In genomic region chr6:144347447-144347758, GRCh38 we compare ENCODE assay signal across 13 cellular contexts.
DNase-seq lines count a peak whose midpoint lies in the region; ATAC-seq and TF ChIP-seq lines count a peak whose summit lies in the region.
"Had no signal": no experiment of that assay in that cellular context is flagged by ENCODE, and none has a peak within 500 bp of the region (broad histone marks: within the 10 kb centered on the region; RNA-seq: fewer than 3 reads in every experiment).

No MANE protein-coding gene starts in this region.

- no peak for ATAC-seq in HG02678 (IDR thresholded peaks at IDR 0.05; ENCODE audit: unreplicated experiment)
- ATAC-seq: left colon had no signal

- in situ Hi-C loops in ACHN (cut with HindIII; ENCODE audit: low pct_ligation_motif_present, low pct_unique_long_range_greater_than_20kb, low sequenced_read_pairs) = no loop called here

- H3K36me3 ChIP-seq in A673 (ENCODE audit: insufficient read depth, low read length, poor library complexity, severe bottlenecking) = no peaks in the 10 kb centered on the region
- H3K36me3 ChIP-seq: tibial artery had no signal

- CTCF ChIA-PET in A673 (lab: Charles Lee) = no interaction called here

- no peaks in the 10 kb centered on the region for H3K27me3 Mint-ChIP-seq in activated T-helper 2 cell treated with anti-CD3 and anti-CD28 coated beads, Interferon-gamma antibody, Interleukin-2, Interleukin-4, amounts not matched to agents 10 μg/mL and 5 μg/mL and 100 μg/mL, durations not matched to agents 14 hours and 24 hours and 36 hours (ENCODE audit: low read depth)
- no peaks in the 10 kb centered on the region for H3K27me3 Mint-ChIP-seq in mesothelial cell of epicardium (ENCODE audit: low read depth)

- H3K9me3 Mint-ChIP-seq in activated T-helper 2 cell treated with anti-CD3 and anti-CD28 coated beads, Interferon-gamma antibody, Interleukin-2, Interleukin-4, amounts not matched to agents 10 μg/mL and 5 μg/mL and 100 μg/mL, durations not matched to agents 14 hours and 24 hours and 36 hours = no peaks in the 10 kb centered on the region
- peaks cover 10% of the 10 kb centered on the region for H3K9me3 Mint-ChIP-seq in mesothelial cell of epicardium

- TF ChIP-seq CTCF in A673 (conservative IDR thresholded peaks at IDR 0.05; ENCODE audit: low read depth, low read length) (no peak), mesothelial cell of epicardium (IDR thresholded peaks at IDR 0.05; ENCODE audit: unreplicated experiment) (no peak)

- H3K4me3 ChIP-seq in A673 (ENCODE audit: low read depth, low read length, poor library complexity, severe bottlenecking) (no peak overlapping the region), GM08714 (ENCODE audit: low read length) (peak overlapping the region; percentile 7; the same call in 1 of the 2 replicates)
- H3K4me3 ChIP-seq: tibial artery had no signal

- intact Hi-C loops in A673 (cut with micrococcal nuclease; ENCODE audit: unreplicated experiment) (loop anchor here (10.0 kb wide), 1 partner anchor 243 kb away; no protein-coding TSS in a partner anchor), posterior cingulate gyrus (cut with DNase I) (no loop called here)
- intact Hi-C loops in activated T-helper 2 cell treated with anti-CD3 and anti-CD28 coated beads, Interferon-gamma antibody, Interleukin-2, Interleukin-4, amounts not matched to agents 10 μg/mL and 5 μg/mL and 100 μg/mL, durations not matched to agents 14 hours and 24 hours and 36 hours (cut with micrococcal nuclease) = no loop called here

- peak overlapping the region; percentile 76 for H3K4me3 Mint-ChIP-seq in activated T-helper 2 cell treated with anti-CD3 and anti-CD28 coated beads, Interferon-gamma antibody, Interleukin-2, Interleukin-4, amounts not matched to agents 10 μg/mL and 5 μg/mL and 100 μg/mL, durations not matched to agents 14 hours and 24 hours and 36 hours (ENCODE audit: low read depth)
- no peak overlapping the region for H3K4me3 Mint-ChIP-seq in mesothelial cell of epicardium

- no peaks in the 10 kb centered on the region for H3K27me3 ChIP-seq in A673 (replicated peaks; ENCODE audit: insufficient read depth, low read depth, low read length, poor library complexity)
- H3K27me3 ChIP-seq: tibial artery had no signal

- peaks cover 17% of the 10 kb centered on the region for H3K36me3 Mint-ChIP-seq in activated T-helper 2 cell treated with anti-CD3 and anti-CD28 coated beads, Interferon-gamma antibody, Interleukin-2, Interleukin-4, amounts not matched to agents 10 μg/mL and 5 μg/mL and 100 μg/mL, durations not matched to agents 14 hours and 24 hours and 36 hours (ENCODE audit: low read depth)
- H3K36me3 Mint-ChIP-seq in mesothelial cell of epicardium = peaks cover 10% of the 10 kb centered on the region

- no peaks in the 10 kb centered on the region for H3K9me3 ChIP-seq in A673 (ENCODE audit: low read depth, low read length, poor library complexity, severe bottlenecking)
- H3K9me3 ChIP-seq: tibial artery had no signal

- DNase-seq in A673 (ENCODE audit: low spot score) = no peak
- DNase-seq in activated T-helper 2 cell treated with anti-CD3 and anti-CD28 coated beads, Interferon-gamma antibody, Interleukin-2, Interleukin-4, amounts not matched to agents 10 μg/mL and 5 μg/mL and 100 μg/mL, durations not matched to agents 14 hours and 24 hours and 36 hours (ENCODE audit: low spot score) = no peak
- DNase-seq in mesothelial cell of epicardium (ENCODE audit: low spot score in 2 of 2, unreplicated experiment in 2 of 2) = no peak
- no peak for DNase-seq in ACHN
- DNase-seq in NCI-H128 (lab: John Stamatoyannopoulos, UW; ENCODE audit: unreplicated experiment) = no peak
- DNase-seq in posterior cingulate gyrus = no peak
- DNase-seq: activated effector memory CD4-positive, alpha-beta T cell treated with Interleukin-2 at 50 U/mL for 16 hours; DMS79 treated with DMSO at 0.1 percent for 48 hours; left colon; stimulated activated CD4-positive, alpha-beta T cell treated with anti-CD3 and anti-CD28 coated beads, Interleukin-2, amount 100 ng/mL, for 24 hours; tibial artery had no signal

- H3K27ac Mint-ChIP-seq in activated T-helper 2 cell treated with anti-CD3 and anti-CD28 coated beads, Interferon-gamma antibody, Interleukin-2, Interleukin-4, amounts not matched to agents 10 μg/mL and 5 μg/mL and 100 μg/mL, durations not matched to agents 14 hours and 24 hours and 36 hours = peak overlapping the region; percentile 87
- H3K27ac Mint-ChIP-seq in mesothelial cell of epicardium = peak overlapping the region; percentile 11

- peaks cover 71% of the 10 kb centered on the region for H3K4me1 Mint-ChIP-seq in activated T-helper 2 cell treated with anti-CD3 and anti-CD28 coated beads, Interferon-gamma antibody, Interleukin-2, Interleukin-4, amounts not matched to agents 10 μg/mL and 5 μg/mL and 100 μg/mL, durations not matched to agents 14 hours and 24 hours and 36 hours (ENCODE audit: low read depth)
- peaks cover 33% of the 10 kb centered on the region for H3K4me1 Mint-ChIP-seq in mesothelial cell of epicardium

- peak overlapping the region; percentile 53 for H3K27ac ChIP-seq in A673 (ENCODE audit: low read depth, low read length, poor library complexity, severe bottlenecking)
- H3K27ac ChIP-seq: tibial artery had no signal

- POLR2A ChIA-PET in A673 (lab: Charles Lee; ENCODE audit: low non-redundant PET) = no interaction called here

- peaks cover 60% of the 10 kb centered on the region for H3K4me1 ChIP-seq in A673 (ENCODE audit: insufficient read depth, low read length, poor library complexity, severe bottlenecking)

- BruUV-seq in A673 (replicated peaks; lab: Mats Ljungman, UMichigan) = no TSS peak
